In genomic region chr14:60653709-60654161, GRCh38 we compare ENCODE assay signal across 15 cellular contexts. TPM values are rescaled to one million over a fixed set of nuclear protein-coding genes. Genes with fewer than 3 reads are reported as not detected.
DNase-seq lines count a peak whose midpoint lies in the region; ATAC-seq lines count a peak whose summit lies in the region.
"Had no signal": no experiment of that assay in that cellular context is flagged by ENCODE, and none has a peak within 500 bp of the region (broad histone marks: within the 10 kb centered on the region; RNA-seq: fewer than 3 reads in every experiment).

No MANE protein-coding gene starts in this region.

- H3K36me3 ChIP-seq in iPS DF 6.9 (ENCODE audit: control insufficient read depth, insufficient read depth, low read length) (no peaks in the 10 kb centered on the region), skeletal muscle tissue (ENCODE audit: control insufficient read depth in 3 of 3, insufficient read depth in 3 of 3, low read length in 3 of 3) (peaks cover 0 to under 1% (median 0%) of the 10 kb centered on the region in 3 donors)
- H3K36me3 ChIP-seq: MG63, uterus had no signal

- peak overlapping the region; percentile 63 to 99 (median 81) for H3K9ac ChIP-seq in skeletal muscle tissue (ENCODE audit: low read depth in 1 of 3, low read length in 3 of 3)

- H3K4me3 Mint-ChIP-seq in activated T-cell treated with anti-CD3 and anti-CD28 coated beads, Interleukin-2, amount 50 U/mL, for 72 hours, result peak overlapping the region; percentile 24 to 61
- H3K4me3 Mint-ChIP-seq in activated T-cell treated with anti-CD3 and anti-CD28 coated beads, Interleukin-2, amount 50 U/mL, for 24 hours, result no peak overlapping the region
- H3K4me3 Mint-ChIP-seq in T-helper 17 cell, result no peak overlapping the region

- H3K27ac ChIP-seq in iPS DF 6.9 (ENCODE audit: low read length) (no peak overlapping the region), skeletal muscle tissue (ENCODE audit: low read depth, low read length) (peak overlapping the region; percentile 80)
- H3K27ac ChIP-seq: uterus had no signal

- H3K36me3 Mint-ChIP-seq in activated T-cell treated with anti-CD3 and anti-CD28 coated beads, Interleukin-2, amount 50 U/mL, for 72 hours (ENCODE audit: insufficient read depth in 2 of 2), result peaks cover 0 to 2% of the 10 kb centered on the region in 2 donors
- no peaks in the 10 kb centered on the region for H3K36me3 Mint-ChIP-seq in activated T-cell treated with anti-CD3 and anti-CD28 coated beads, Interleukin-2, amount 50 U/mL, for 24 hours (ENCODE audit: low read depth)
- H3K36me3 Mint-ChIP-seq in T-helper 17 cell (ENCODE audit: low read depth), result peaks cover 13% of the 10 kb centered on the region

- H3K4me1 Mint-ChIP-seq in activated T-cell treated with anti-CD3 and anti-CD28 coated beads, Interleukin-2, amount 50 U/mL, for 72 hours (ENCODE audit: low read depth), result peaks cover 64% of the 10 kb centered on the region
- peaks cover 69% of the 10 kb centered on the region for H3K4me1 Mint-ChIP-seq in activated T-cell treated with anti-CD3 and anti-CD28 coated beads, Interleukin-2, amount 50 U/mL, for 24 hours (ENCODE audit: low read depth)
- H3K4me1 Mint-ChIP-seq in T-helper 17 cell, result peaks cover 49% of the 10 kb centered on the region

- WGBS in iPS DF 6.9 (ENCODE audit: insufficient coverage, insufficient read length), result no CpG with 5 or more reads among the region's 14 CpGs

- H3K4me1 ChIP-seq in iPS DF 6.9 (ENCODE audit: control insufficient read depth, insufficient read depth, low read length) (peaks cover 3% of the 10 kb centered on the region), skeletal muscle tissue (ENCODE audit: control insufficient read depth in 3 of 3, insufficient read depth in 3 of 3, low read length in 3 of 3) (peaks cover 32 to 63% (median 42%) of the 10 kb centered on the region in 3 donors)

- H3K27me3 Mint-ChIP-seq in activated T-cell treated with anti-CD3 and anti-CD28 coated beads, Interleukin-2, amount 50 U/mL, for 72 hours (ENCODE audit: low read depth), result peaks cover 82% of the 10 kb centered on the region
- H3K27me3 Mint-ChIP-seq in activated T-cell treated with anti-CD3 and anti-CD28 coated beads, Interleukin-2, amount 50 U/mL, for 24 hours, result peaks cover 95% of the 10 kb centered on the region
- H3K27me3 Mint-ChIP-seq in T-helper 17 cell, result peaks cover 87% of the 10 kb centered on the region

- no peak overlapping the region for H3K27ac Mint-ChIP-seq in activated T-cell treated with anti-CD3 and anti-CD28 coated beads, Interleukin-2, amount 50 U/mL, for 72 hours
- no peak overlapping the region for H3K27ac Mint-ChIP-seq in activated T-cell treated with anti-CD3 and anti-CD28 coated beads, Interleukin-2, amount 50 U/mL, for 24 hours
- H3K27ac Mint-ChIP-seq in T-helper 17 cell, result peak overlapping the region; percentile 56
- H3K27ac Mint-ChIP-seq: activated CD4-positive, alpha-beta T cell treated with anti-CD3 and anti-CD28 coated beads, Interleukin-2, amount 10 ng/mL, durations not matched to agents 24 days and 14 days had no signal

- no peak for ATAC-seq in activated T-cell treated with anti-CD3 and anti-CD28 coated beads, Interleukin-2, amount 50 U/mL, for 72 hours (replicated peaks in 1 of 2)
- no peak for ATAC-seq in T-helper 17 cell

- DNase-seq in activated T-cell treated with anti-CD3 and anti-CD28 coated beads, Interleukin-2, amount 50 U/mL, for 72 hours, result peak in 1 of 2 donors; percentile 6
- no peak for DNase-seq in activated T-cell treated with anti-CD3 and anti-CD28 coated beads, Interleukin-2, amount 50 U/mL, for 24 hours
- DNase-seq in T-helper 17 cell, result no peak
- DNase-seq in iPS DF 6.9 (ENCODE audit: low read depth, low spot score), result no peak
- DNase-seq in mucosa of gallbladder (ENCODE audit: low spot score), result no peak
- DNase-seq in NCI-H1436 (lab: John Stamatoyannopoulos, UW), result no peak
- DNase-seq in AG20443 (ENCODE audit: low spot score), result no peak
- DNase-seq: DND-41, hippocampal formation, MG63, NCI-H345, uterus had no signal

- peaks cover 82% of the 10 kb centered on the region for H3K27me3 ChIP-seq in iPS DF 6.9 (ENCODE audit: control insufficient read depth, insufficient read depth, low read length)
- peaks cover 4 to 13% (median 12%) of the 10 kb centered on the region in 3 donors for H3K27me3 ChIP-seq in skeletal muscle tissue (ENCODE audit: control insufficient read depth in 3 of 3, insufficient read depth in 3 of 3, low read length in 3 of 3)
- H3K27me3 ChIP-seq: MG63 had no signal

- H3K4me3 ChIP-seq in iPS DF 6.9 (ENCODE audit: low read length) (peak overlapping the region; percentile 15; the same call in 1 of the 2 replicates), skeletal muscle tissue (ENCODE audit: low read length in 3 of 3) (peak overlapping the region; percentile 87 to 95 (median 94))
- H3K4me3 ChIP-seq: lung, MG63, uterus had no signal

- H3K9me3 ChIP-seq in T-helper 17 cell (ENCODE audit: control insufficient read depth, low read length, poor library complexity, severe bottlenecking), result no peaks in the 10 kb centered on the region
- H3K9me3 ChIP-seq in iPS DF 6.9 (ENCODE audit: control insufficient read depth, insufficient read depth, low read length), result no peaks in the 10 kb centered on the region
- no peaks in the 10 kb centered on the region for H3K9me3 ChIP-seq in skeletal muscle tissue (ENCODE audit: control insufficient read depth in 3 of 3, low read length in 3 of 3)
- H3K9me3 ChIP-seq: MG63, uterus had no signal

- H3K9me3 Mint-ChIP-seq in activated T-cell treated with anti-CD3 and anti-CD28 coated beads, Interleukin-2, amount 50 U/mL, for 72 hours, result no peaks in the 10 kb centered on the region
- H3K9me3 Mint-ChIP-seq in activated T-cell treated with anti-CD3 and anti-CD28 coated beads, Interleukin-2, amount 50 U/mL, for 24 hours, result no peaks in the 10 kb centered on the region

RNA-seq across cellular contexts. Expression of gene SIX1, which starts 4.5 kb away (rescaled TPM):
- total RNA-seq in activated T-cell treated with anti-CD3 and anti-CD28 coated beads, Interleukin-2, amount 50 U/mL, for 72 hours, result not detected
- total RNA-seq in T-helper 17 cell (not detected), skeletal muscle tissue (45.4 TPM), mucosa of gallbladder (not detected)

Comparison
In these comparisons a context has a peak if more than half of its experiments do, and no peak if none do; other contexts are left out.
1. H3K4me3 Mint-ChIP-seq: peak in activated T-cell treated with anti-CD3 and anti-CD28 coated beads, Interleukin-2, amount 50 U/mL, for 72 hours (2 of 2); none in activated T-cell treated with anti-CD3 and anti-CD28 coated beads, Interleukin-2, amount 50 U/mL, for 24 hours (single experiment) and T-helper 17 cell (single experiment).
2. RNA of gene SIX1, which starts 4.5 kb away (total RNA-seq): 45.4 TPM in skeletal muscle tissue (single experiment); not detected in activated T-cell treated with anti-CD3 and anti-CD28 coated beads, Interleukin-2, amount 50 U/mL, for 72 hours, not detected in T-helper 17 cell and not detected in mucosa of gallbladder (single experiment); every median in the first group is over 10 times any median in the second.